10 cellular contexts compared by ENCODE assay signal in the genomic region with DNA sequence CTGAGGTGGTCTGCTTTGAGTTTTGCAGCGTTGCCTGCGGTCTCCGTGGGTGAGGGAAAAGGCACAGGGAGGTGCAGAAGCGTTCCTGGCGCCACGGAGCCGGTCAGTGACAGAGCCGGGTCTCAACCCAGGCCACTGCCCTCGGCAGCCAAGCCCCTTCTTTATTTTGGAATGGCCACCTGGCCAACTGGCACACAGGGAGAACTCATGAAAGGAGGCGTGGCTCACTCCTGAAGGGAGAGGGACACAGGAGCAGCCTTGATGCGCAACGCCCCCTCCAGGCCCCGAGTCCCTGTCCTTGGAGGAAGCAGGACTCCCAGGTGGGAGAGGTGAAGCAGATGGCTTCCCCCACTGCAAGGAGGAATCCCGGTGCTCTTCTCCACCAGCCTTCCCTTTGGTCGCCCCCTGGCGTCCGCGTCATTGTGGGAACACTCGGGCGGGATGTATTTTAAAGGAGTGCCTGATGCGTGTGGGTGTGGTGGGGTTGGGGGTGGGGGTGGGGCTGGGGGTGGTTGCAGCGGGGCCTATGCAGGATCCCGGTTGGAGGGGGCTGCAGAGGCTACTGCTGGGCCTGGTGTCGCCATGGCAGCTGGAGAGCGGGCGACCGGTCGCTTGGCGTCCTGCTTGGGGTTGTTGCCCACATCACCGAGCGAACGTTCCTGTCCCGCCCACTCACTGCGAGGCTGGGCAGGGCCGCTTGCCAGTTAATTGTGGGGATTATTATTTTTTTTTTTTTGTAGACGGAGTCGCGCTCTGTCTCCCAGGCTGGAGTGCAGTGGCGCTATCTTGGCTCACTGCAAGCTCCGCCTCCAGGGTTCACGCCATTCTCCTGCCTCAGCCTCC. TPM values are rescaled to one million over a fixed set of nuclear protein-coding genes. Genes with fewer than 3 reads are reported as not detected.
DNase-seq lines count a peak whose midpoint lies in the region; ATAC-seq and TF ChIP-seq lines count a peak whose summit lies in the region.
"Had no signal": no experiment of that assay in that cellular context is flagged by ENCODE, and none has a peak within 500 bp of the region (broad histone marks: within the 10 kb centered on the region; RNA-seq: fewer than 3 reads in every experiment).

No MANE protein-coding gene starts in this region.

- ATAC-seq in GM18498 (IDR thresholded peaks at IDR 0.05; ENCODE audit: unreplicated experiment) (no peak), HG03108 (IDR thresholded peaks at IDR 0.05; ENCODE audit: unreplicated experiment) (no peak)

- peaks cover 7% of the 10 kb centered on the region for H3K36me3 Mint-ChIP-seq in mesothelial cell of epicardium

- H3K4me3 Mint-ChIP-seq in mesothelial cell of epicardium = peak overlapping the region; percentile 55
- H3K4me3 Mint-ChIP-seq: HFFc6 had no signal

- no peak for TF ChIP-seq CTCF in mesothelial cell of epicardium (IDR thresholded peaks at IDR 0.05; ENCODE audit: unreplicated experiment)

- no peaks in the 10 kb centered on the region for H3K27me3 Mint-ChIP-seq in mesothelial cell of epicardium (ENCODE audit: low read depth)

- H3K4me1 ChIP-seq in ES-I3 (ENCODE audit: insufficient read depth, low read length) = no peaks in the 10 kb centered on the region; the same call in 1 of the 2 replicates

- no peaks in the 10 kb centered on the region for H3K9me3 ChIP-seq in ES-I3 (ENCODE audit: control insufficient read depth, insufficient read depth, low read length)

- H3K36me3 ChIP-seq in ES-I3 (ENCODE audit: insufficient read depth, low read length) = no peaks in the 10 kb centered on the region

- no peak overlapping the region for H3K27ac Mint-ChIP-seq in mesothelial cell of epicardium
- H3K27ac Mint-ChIP-seq: HFFc6 had no signal

- no peaks in the 10 kb centered on the region for H3K4me1 Mint-ChIP-seq in mesothelial cell of epicardium

- no peaks in the 10 kb centered on the region for H3K9me3 Mint-ChIP-seq in mesothelial cell of epicardium
- H3K9me3 Mint-ChIP-seq: HFFc6 had no signal

- DNase-seq in NCI-H345 treated with DMSO at 0.1 percent for 48 hours (lab: John Stamatoyannopoulos, UW; ENCODE audit: unreplicated experiment) (peak; percentile 42), cerebellum (ENCODE audit: low spot score) (peak; percentile 78), mesothelial cell of epicardium (ENCODE audit: low spot score in 2 of 2, unreplicated experiment in 2 of 2) (peak in 1 of 2 experiments; percentile 56), KG1 (lab: John Stamatoyannopoulos, UW) (no peak), T-helper 2 cell (no peak)
- DNase-seq: HFFc6, SW 1271 had no signal

- H3K9ac ChIP-seq in ES-I3 (ENCODE audit: low read depth, low read length) = peak overlapping the region; percentile 83; the same call in 1 of the 2 replicates

RNA-seq across cellular contexts. Expression of gene APBA2, which starts 32.6 kb away (rescaled TPM):
- total RNA-seq in cerebellum = 155 TPM
- 33.1 to 36.7 TPM (median 34.3 TPM) in 3 replicates for total RNA-seq in mesothelial cell of epicardium

Comparison
In these comparisons a context has a peak if more than half of its experiments do, and no peak if none do; other contexts are left out.
1. DNase-seq: peak in NCI-H345 treated with DMSO at 0.1 percent for 48 hours (single experiment) and cerebellum (single experiment); none in KG1 (single experiment) and T-helper 2 cell (0 of 5).